ENCODE assay signal across 8 cellular contexts in the genomic region with DNA sequence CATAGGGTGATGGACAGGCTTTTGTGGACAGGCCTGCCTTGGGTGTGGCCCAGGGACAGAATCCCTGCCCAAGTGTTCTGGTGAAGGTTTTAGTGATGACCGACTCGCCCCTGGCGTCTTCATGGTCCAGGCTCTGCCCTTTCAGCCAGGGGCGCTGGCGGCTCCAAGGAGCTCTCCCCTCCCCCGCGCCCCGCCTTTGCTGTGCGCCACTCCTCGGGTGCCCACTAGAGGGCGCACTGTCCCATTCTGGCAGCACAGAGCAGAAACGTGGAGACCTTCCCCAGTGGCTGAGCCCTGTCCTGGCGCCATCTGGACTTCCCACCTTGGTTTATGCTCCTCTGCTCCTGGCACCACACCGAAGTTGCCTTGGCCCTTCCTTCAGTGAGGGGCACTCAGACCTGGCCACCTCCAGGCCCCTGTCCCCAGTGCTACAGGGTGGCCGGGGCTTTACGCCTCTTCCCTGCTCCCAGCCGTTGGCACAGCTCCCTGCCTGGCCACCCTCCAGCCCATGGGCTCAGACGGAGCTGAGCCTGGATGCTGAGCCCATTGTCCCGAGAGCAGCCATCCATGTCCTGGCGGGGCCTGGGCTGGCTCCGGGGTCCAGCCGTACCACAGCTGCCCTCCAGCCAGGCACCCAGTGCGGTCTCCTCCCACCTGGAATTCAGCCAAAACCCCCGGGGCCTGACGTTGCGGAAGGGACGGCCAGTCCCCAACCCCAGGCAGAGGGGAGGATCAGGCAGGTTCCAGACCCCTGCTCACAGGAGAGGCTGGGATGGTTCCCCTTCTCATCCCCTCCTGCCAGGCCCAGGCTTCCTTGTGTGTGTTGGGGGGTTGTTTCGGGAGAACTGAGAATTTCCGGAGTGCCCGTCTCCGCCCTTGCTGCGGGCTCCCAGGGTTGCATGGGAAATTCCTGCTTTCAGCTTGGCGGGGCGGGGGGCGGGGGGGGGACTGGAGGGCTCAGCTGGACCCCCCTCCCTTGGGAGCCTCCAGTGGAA. TPM values are rescaled to one million over a fixed set of nuclear protein-coding genes. Genes with fewer than 3 reads are reported as not detected.
DNase-seq lines count a peak whose midpoint lies in the region; ATAC-seq, FAIRE-seq and TF ChIP-seq lines count a peak whose summit lies in the region.

No MANE protein-coding gene starts in this region.

- TF ChIP-seq CTCF in psoas muscle (IDR thresholded peaks at IDR 0.05), result peak; percentile 99

- FAIRE-seq in urothelium cell line (lab: Jason Lieb, UNC), result peak; percentile 42

- DNase-seq in G401 (ENCODE audit: low spot score), result peak; percentile 84
- DNase-seq in NCI-H146 (lab: John Stamatoyannopoulos, UW), result peak; percentile 93
- DNase-seq in T-helper 1 cell, result peak; percentile 76 to 89 (median 86)
- DNase-seq in amniotic epithelial cell (ENCODE audit: low read depth), result peak; percentile 78
- peak; percentile 90 for DNase-seq in left cardiac atrium
- peak; percentile 90 to 92 for DNase-seq in psoas muscle
- DNase-seq in urothelium cell line (ENCODE audit: low spot score), result peak; percentile 80

- no peaks in the 10 kb centered on the region for H3K9me3 ChIP-seq in psoas muscle

- peak overlapping the region; percentile 83 for H3K27ac ChIP-seq in psoas muscle

- peaks cover 0 to 8% (median 0%) of the 10 kb centered on the region in 3 donors for H3K27me3 ChIP-seq in psoas muscle (ENCODE audit: insufficient read depth in 3 of 3, low read length in 2 of 3)

- in situ Hi-C loops in G401 (cut with HindIII; ENCODE audit: low sequenced_read_pairs), result no loop called here

- H3K4me1 ChIP-seq in psoas muscle, result peaks cover 38% of the 10 kb centered on the region

- no peaks in the 10 kb centered on the region for H3K36me3 ChIP-seq in psoas muscle (ENCODE audit: insufficient read depth in 1 of 2, low read depth in 1 of 2)

- ATAC-seq in HG02610 (IDR thresholded peaks at IDR 0.05; ENCODE audit: unreplicated experiment), result peak; percentile 1
- ATAC-seq in left cardiac atrium, result peak; percentile 63 to 64
- peak; percentile 80 to 87 (median 82) for ATAC-seq in psoas muscle

- intact Hi-C loops in left cardiac atrium (cut with DNase I), result no loop called here
- intact Hi-C loops in psoas muscle (cut with DNase I), result no loop called here

- H3K4me3 ChIP-seq in psoas muscle, result peak overlapping the region; percentile 52

- WGBS in psoas muscle, 3 donors, result 2 to 3% (median 2%) methylated on average over 33 to 35 of the region's 35 CpGs

RNA-seq across cellular contexts. Expression of a gene that starts 5.6 kb away (rescaled TPM):
- 8.6 TPM in 1 of 2 replicates, not detected in the other for total RNA-seq in G401 (2014; rRNA removed; shearing (Covaris generic))
- total RNA-seq in left cardiac atrium (100 to 1,000 TPM; 137 to 192 TPM), psoas muscle (10 to 100 TPM; 11.5 to 24.9 (median 14.2) TPM)
- polyA plus RNA-seq in psoas muscle, result 10 to 100 TPM; 17.5 to 27.2 (median 20.6) TPM

RNA-seq across cellular contexts. Expression of a gene that starts 6.5 kb away (rescaled TPM):
- total RNA-seq in G401 (2014; rRNA removed; shearing (Covaris generic)), result 184 and 209 TPM in 2 replicates
- 100 to 1,000 TPM; 783 to 843 TPM for total RNA-seq in left cardiac atrium
- 10 to 100 TPM; 23.1 to 46.5 (median 30.2) TPM for total RNA-seq in psoas muscle
- 10 to 100 TPM; 28.5 to 71.8 (median 47.3) TPM for polyA plus RNA-seq in psoas muscle

RNA-seq across cellular contexts. Expression of a gene that starts 9.9 kb away (rescaled TPM):
- 67.1 and 89.1 TPM in 2 replicates for total RNA-seq in G401 (2014; rRNA removed; shearing (Covaris generic))
- 1 to 10 TPM; 5.1 to 5.9 TPM for total RNA-seq in left cardiac atrium
- 1 to 10 TPM in 3 of 4 donors, under 1 TPM in 1; 0.95 to 2.0 (median 1.2) TPM for total RNA-seq in psoas muscle
- 1 to 10 TPM; 1.9 to 5.2 (median 2.3) TPM for polyA plus RNA-seq in psoas muscle

RNA-seq across cellular contexts. Expression of a gene that starts 45.3 kb away (rescaled TPM):
- total RNA-seq in G401 (2014; rRNA removed; shearing (Covaris generic)), result 23.8 and 39.1 TPM in 2 replicates
- 1 to 10 TPM; 2.2 to 2.7 TPM for total RNA-seq in left cardiac atrium
- total RNA-seq in psoas muscle, result under 1 TPM; 0.23 to 0.60 (median 0.39) TPM
- under 1 TPM; 0.08 to 0.60 (median 0.17) TPM for polyA plus RNA-seq in psoas muscle

Comparison
In these comparisons a context has a peak if more than half of its experiments do, and no peak if none do; other contexts are left out.
1. Peak in every context shown above with its lines: DNase-seq, ATAC-seq, H3K4me3 ChIP-seq and H3K27ac ChIP-seq.
2. ATAC-seq: peak in every context shown above with its lines; median percentile 82 in psoas muscle; 64 in left cardiac atrium; 1 in HG02610.